20 cellular contexts compared by ENCODE assay signal in the genomic region with DNA sequence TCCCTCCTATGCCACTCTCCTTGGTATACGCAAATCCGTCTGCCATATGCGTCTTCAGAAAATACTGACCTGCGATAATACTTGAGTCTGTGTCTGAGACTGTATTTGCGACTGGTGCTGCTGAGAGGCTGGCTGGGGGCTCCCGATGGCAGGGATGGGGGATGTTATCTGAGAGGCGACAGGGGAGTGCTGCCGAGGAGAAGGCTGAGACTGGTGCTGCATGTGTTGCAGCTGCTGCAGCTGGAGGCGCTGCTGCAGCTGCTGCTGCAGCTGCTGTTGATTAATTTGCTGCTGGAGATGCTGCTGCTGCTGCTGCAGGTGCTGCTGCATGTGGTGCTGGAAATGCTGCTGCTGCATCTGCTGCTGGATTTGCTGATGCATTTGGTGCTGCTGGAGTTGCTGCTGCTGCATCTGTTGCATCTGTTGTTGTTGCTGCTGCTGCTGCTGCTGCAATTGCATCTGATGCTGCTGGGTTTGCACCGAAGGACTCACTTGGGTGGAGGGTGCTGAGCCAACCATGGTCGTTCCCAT.
DNase-seq lines count a peak whose midpoint lies in the region; ATAC-seq and TF ChIP-seq lines count a peak whose summit lies in the region.
"Had no signal": no experiment of that assay in that cellular context is flagged by ENCODE, and none has a peak within 500 bp of the region (broad histone marks: within the 10 kb centered on the region; RNA-seq: fewer than 3 reads in every experiment).

No MANE protein-coding gene starts in this region.

- peak overlapping the region; percentile 3; the same call in 1 of the 2 replicates for H3K27ac ChIP-seq in 22Rv1
- H3K27ac ChIP-seq: SJSA1 had no signal

- no peak overlapping the region for H3K4me3 Mint-ChIP-seq in neural crest cell
- H3K4me3 Mint-ChIP-seq in effector memory CD8-positive, alpha-beta T cell, result no peak overlapping the region
- H3K4me3 Mint-ChIP-seq: CD14-positive monocyte, HFFc6, T-helper 17 cell had no signal

- no peak for ATAC-seq in effector memory CD8-positive, alpha-beta T cell (replicated peaks)
- ATAC-seq: Panc1, T-helper 17 cell had no signal

- H3K9me3 Mint-ChIP-seq in neural crest cell, result no peaks in the 10 kb centered on the region
- peaks cover 4 to 15% of the 10 kb centered on the region in 2 donors for H3K9me3 Mint-ChIP-seq in effector memory CD8-positive, alpha-beta T cell

- TF ChIP-seq CTCF in 22Rv1 (IDR thresholded peaks at IDR 0.05) (no peak), neural crest cell (conservative IDR thresholded peaks at IDR 0.05) (no peak)

- H3K27me3 Mint-ChIP-seq in neural crest cell (ENCODE audit: low read depth), result no peaks in the 10 kb centered on the region
- no peaks in the 10 kb centered on the region for H3K27me3 Mint-ChIP-seq in effector memory CD8-positive, alpha-beta T cell
- H3K27me3 Mint-ChIP-seq: T-helper 17 cell had no signal

- H3K4me1 Mint-ChIP-seq in neural crest cell, result peaks cover 30% of the 10 kb centered on the region
- H3K4me1 Mint-ChIP-seq in effector memory CD8-positive, alpha-beta T cell (ENCODE audit: low read depth in 2 of 2), result no peaks in the 10 kb centered on the region
- H3K4me1 Mint-ChIP-seq: CD14-positive monocyte, T-helper 17 cell had no signal

- peak overlapping the region; percentile 69 for H3K27ac Mint-ChIP-seq in neural crest cell (ENCODE audit: unreplicated experiment)
- no peak overlapping the region for H3K27ac Mint-ChIP-seq in effector memory CD8-positive, alpha-beta T cell
- H3K27ac Mint-ChIP-seq: CD14-positive monocyte, HFFc6, T-helper 17 cell had no signal

- DNase-seq in NCI-H1417 (lab: John Stamatoyannopoulos, UW) (peak in 2 of 3 experiments; percentile 22 to 26), NCI-H1417 treated with DMSO at 0.1 percent for 48 hours (lab: John Stamatoyannopoulos, UW) (no peak), NCI-H524 (lab: John Stamatoyannopoulos, UW) (peak; percentile 84 to 92), neural crest cell (ENCODE audit: low read depth, low spot score) (no peak), activated T-cell treated with anti-CD3 and anti-CD28 coated beads for 4 hours (no peak)
- DNase-seq in effector memory CD8-positive, alpha-beta T cell, result no peak
- DNase-seq: DMS79 treated with DMSO at 0.1 percent for 48 hours; HFFc6; Kasumi-1; NCI-H1436; NCI-H2029; NCI-H446 treated with DMSO at 0.1 percent for 48 hours; NCI-H774; NK-92 treated with Interleukin-12 subunit alpha and Interleukin-12 subunit beta, amount 100 ng/mL, for 24 hours; SW 1271; T-helper 17 cell had no signal

- peaks cover 32% of the 10 kb centered on the region for H3K36me3 Mint-ChIP-seq in neural crest cell (ENCODE audit: low read depth)
- H3K36me3 Mint-ChIP-seq in effector memory CD8-positive, alpha-beta T cell (ENCODE audit: insufficient read depth), result no peaks in the 10 kb centered on the region
- H3K36me3 Mint-ChIP-seq: CD14-positive monocyte had no signal

Comparison
In these comparisons a context has a peak if more than half of its experiments do, and no peak if none do; other contexts are left out.
1. DNase-seq: peak in NCI-H1417 (2 of 3) and NCI-H524 (2 of 2); none in NCI-H1417 treated with DMSO at 0.1 percent for 48 hours (single experiment), neural crest cell (single experiment), activated T-cell treated with anti-CD3 and anti-CD28 coated beads for 4 hours (single experiment) and effector memory CD8-positive, alpha-beta T cell (0 of 3).